ENCODE assay signal across 9 cellular contexts in the genomic region with DNA sequence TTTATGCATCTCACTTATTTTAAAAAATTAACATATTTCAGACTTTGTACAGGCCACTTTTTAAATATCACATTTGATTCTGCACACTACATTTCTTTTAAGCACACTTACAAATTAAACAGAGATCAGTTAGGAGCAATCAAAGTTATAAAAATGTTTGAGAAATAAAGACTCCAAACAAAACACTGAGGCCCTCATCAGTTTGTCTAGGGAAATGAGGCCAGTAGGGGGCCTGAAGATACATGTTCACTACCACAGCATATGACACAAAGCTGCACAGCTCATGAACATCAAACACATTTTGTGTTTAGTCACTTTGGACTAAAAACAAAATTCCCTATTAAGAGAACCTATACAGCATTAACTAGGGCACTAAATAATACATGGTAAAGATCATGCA.
A peak's percentile ranks its signal among the peaks of the same experiment; 100 is the strongest.
DNase-seq lines count a peak whose midpoint lies in the region; ATAC-seq and TF ChIP-seq lines count a peak whose summit lies in the region.
"Had no signal": no experiment of that assay in that cellular context is flagged by ENCODE, and none has a peak within 500 bp of the region (broad histone marks: within the 10 kb centered on the region; RNA-seq: fewer than 3 reads in every experiment).

No MANE protein-coding gene starts in this region.

- no peak overlapping the region for H3K27ac ChIP-seq in CD8-positive, alpha-beta T cell (ENCODE audit: low read depth, low read length)
- no peak overlapping the region for H3K27ac ChIP-seq in liver (ENCODE audit: low read depth in 1 of 2, low read length in 2 of 2)

- no peaks in the 10 kb centered on the region for H3K36me3 ChIP-seq in CD8-positive, alpha-beta T cell (ENCODE audit: insufficient read depth, low read length)
- no peaks in the 10 kb centered on the region for H3K36me3 ChIP-seq in liver (ENCODE audit: control insufficient read depth in 4 of 4, insufficient read depth in 3 of 4, low read depth in 1 of 4, low read length in 3 of 4)

- TF ChIP-seq CTCF in CD8-positive, alpha-beta T cell (IDR thresholded peaks at IDR 0.05) = peak; percentile 12
- peak; percentile 69 for TF ChIP-seq CTCF in astrocyte of the cerebellum (IDR thresholded peaks at IDR 0.05; ENCODE audit: low read depth, low read length, missing control alignments)
- peak; percentile 49 for TF ChIP-seq CTCF in liver (IDR thresholded peaks at IDR 0.05; ENCODE audit: low read depth, low read length, missing input control)

- in situ Hi-C loops in astrocyte of the cerebellum (cut with HindIII; ENCODE audit: low sequenced_read_pairs) = no loop called here

- H3K27me3 Mint-ChIP-seq in CD8-positive, alpha-beta T cell (ENCODE audit: low read depth) = no peaks in the 10 kb centered on the region
- H3K27me3 Mint-ChIP-seq in activated CD4-positive, alpha-beta memory T cell treated with anti-CD3 and anti-CD28 coated beads for 36 hours = peaks cover 2% of the 10 kb centered on the region
- H3K27me3 Mint-ChIP-seq: activated B cell treated with CpG ODN at 0.5 μM for 24 hours had no signal

- no peaks in the 10 kb centered on the region for H3K4me1 Mint-ChIP-seq in CD8-positive, alpha-beta T cell (ENCODE audit: low read depth)
- no peaks in the 10 kb centered on the region for H3K4me1 Mint-ChIP-seq in activated CD4-positive, alpha-beta memory T cell treated with anti-CD3 and anti-CD28 coated beads for 36 hours (ENCODE audit: low read depth)
- H3K4me1 Mint-ChIP-seq: activated B cell treated with CpG ODN at 0.5 μM for 24 hours had no signal

- peak; percentile 78 to 86 for TF ChIP-seq RAD21 in liver (IDR thresholded peaks at IDR 0.05)

- H3K36me3 Mint-ChIP-seq in CD8-positive, alpha-beta T cell = no peaks in the 10 kb centered on the region
- no peaks in the 10 kb centered on the region for H3K36me3 Mint-ChIP-seq in activated naive CD4-positive, alpha-beta T cell treated with anti-CD3 and anti-CD28 coated beads, Interleukin-2, amount 50 U/mL, for 72 hours
- no peaks in the 10 kb centered on the region for H3K36me3 Mint-ChIP-seq in activated CD4-positive, alpha-beta memory T cell treated with anti-CD3 and anti-CD28 coated beads for 36 hours

- no peaks in the 10 kb centered on the region for H3K27me3 ChIP-seq in CD8-positive, alpha-beta T cell (ENCODE audit: insufficient read depth, low read length)
- no peaks in the 10 kb centered on the region for H3K27me3 ChIP-seq in liver (ENCODE audit: control insufficient read depth in 4 of 4, insufficient read depth in 4 of 4, low read length in 3 of 4)

- CTCF ChIA-PET in CD8-positive, alpha-beta T cell (lab: Charles Lee) = interaction anchor here (0.6 kb wide), 1 partner anchor 131 kb away, joined by 3 read pairs; no protein-coding TSS in a partner anchor
- CTCF ChIA-PET in activated CD4-positive, alpha-beta memory T cell treated with anti-CD3 and anti-CD28 coated beads for 36 hours (lab: Charles Lee) = interaction anchor here (1.6 to 2.5 kb wide), 2 partner anchors 122 to 194 kb away, joined by 3 to 9 read pairs; no protein-coding TSS in a partner anchor

- H3K4me1 ChIP-seq in CD8-positive, alpha-beta T cell (ENCODE audit: insufficient read depth, low read length) = no peaks in the 10 kb centered on the region
- no peaks in the 10 kb centered on the region for H3K4me1 ChIP-seq in liver (ENCODE audit: control insufficient read depth in 4 of 4, insufficient read depth in 4 of 4, low read length in 3 of 4)

- ATAC-seq in CD8-positive, alpha-beta T cell = no peak
- ATAC-seq in activated naive CD4-positive, alpha-beta T cell treated with anti-CD3 and anti-CD28 coated beads, Interleukin-2, amount 50 U/mL, for 72 hours = no peak
- ATAC-seq in HG02571 (IDR thresholded peaks at IDR 0.05; ENCODE audit: unreplicated experiment) = no peak

- no peak for DNase-seq in CD8-positive, alpha-beta T cell
- DNase-seq in HPDE6-E6E7 (ENCODE audit: extremely low spot score) (peak; percentile 40), astrocyte of the cerebellum (ENCODE audit: low read depth) (no peak), NCI-H1417 treated with DMSO at 0.1 percent for 48 hours (lab: John Stamatoyannopoulos, UW) (no peak)
- no peak for DNase-seq in activated naive CD4-positive, alpha-beta T cell treated with anti-CD3 and anti-CD28 coated beads, Interleukin-2, amount 50 U/mL, for 72 hours (ENCODE audit: low spot score in 2 of 2)
- no peak for DNase-seq in activated CD4-positive, alpha-beta memory T cell treated with anti-CD3 and anti-CD28 coated beads for 36 hours
- DNase-seq: activated B cell treated with CpG ODN at 0.5 μM for 24 hours had no signal

- no peak overlapping the region for H3K4me3 ChIP-seq in CD8-positive, alpha-beta T cell (ENCODE audit: low read depth, low read length)
- H3K4me3 ChIP-seq in astrocyte of the cerebellum (ENCODE audit: low read depth, low read length) (no peak overlapping the region), liver (ENCODE audit: low read depth in 1 of 3, low read length in 3 of 3) (no peak overlapping the region)

- intact Hi-C loops in CD8-positive, alpha-beta T cell (cut with DNase I, micrococcal nuclease) = loop anchor here in 1 of 2 experiments (5.0 to 10.0 kb wide), 2 partner anchors 195 to 283 kb away; no protein-coding TSS in a partner anchor
- intact Hi-C loops in activated CD4-positive, alpha-beta memory T cell treated with anti-CD3 and anti-CD28 coated beads for 36 hours (cut with micrococcal nuclease) = no loop called here

- no peaks in the 10 kb centered on the region for H3K9me3 Mint-ChIP-seq in CD8-positive, alpha-beta T cell
- H3K9me3 Mint-ChIP-seq in activated naive CD4-positive, alpha-beta T cell treated with anti-CD3 and anti-CD28 coated beads, Interleukin-2, amount 50 U/mL, for 72 hours = no peaks in the 10 kb centered on the region
- no peaks in the 10 kb centered on the region for H3K9me3 Mint-ChIP-seq in activated CD4-positive, alpha-beta memory T cell treated with anti-CD3 and anti-CD28 coated beads for 36 hours
- H3K9me3 Mint-ChIP-seq: activated B cell treated with CpG ODN at 0.5 μM for 24 hours had no signal

- H3K27ac Mint-ChIP-seq in CD8-positive, alpha-beta T cell = no peak overlapping the region
- no peak overlapping the region for H3K27ac Mint-ChIP-seq in activated naive CD4-positive, alpha-beta T cell treated with anti-CD3 and anti-CD28 coated beads, Interleukin-2, amount 50 U/mL, for 72 hours
- no peak overlapping the region for H3K27ac Mint-ChIP-seq in activated CD4-positive, alpha-beta memory T cell treated with anti-CD3 and anti-CD28 coated beads for 36 hours
- H3K27ac Mint-ChIP-seq: activated B cell treated with CpG ODN at 0.5 μM for 24 hours had no signal

- POLR2A ChIA-PET in CD8-positive, alpha-beta T cell (lab: Charles Lee) = no interaction called here
- POLR2A ChIA-PET in activated CD4-positive, alpha-beta memory T cell treated with anti-CD3 and anti-CD28 coated beads for 36 hours (lab: Charles Lee) = no interaction called here

- no peaks in the 10 kb centered on the region for H3K9me3 ChIP-seq in CD8-positive, alpha-beta T cell (ENCODE audit: low read length)
- H3K9me3 ChIP-seq in liver (ENCODE audit: control insufficient read depth in 4 of 4, low read length in 3 of 4) = no peaks in the 10 kb centered on the region

- H3K4me3 Mint-ChIP-seq in CD8-positive, alpha-beta T cell = no peak overlapping the region
- no peak overlapping the region for H3K4me3 Mint-ChIP-seq in activated CD4-positive, alpha-beta memory T cell treated with anti-CD3 and anti-CD28 coated beads for 36 hours
- H3K4me3 Mint-ChIP-seq: activated B cell treated with CpG ODN at 0.5 μM for 24 hours had no signal

- no peak overlapping the region for H3K9ac ChIP-seq in liver (ENCODE audit: low read depth in 1 of 2, low read length in 2 of 2)

TF ChIP-seq in liver, 16 proteins besides CTCF, POLR2A, EP300 and RAD21 (continues in another document):
- TF ChIP-seq, protein P1, sequence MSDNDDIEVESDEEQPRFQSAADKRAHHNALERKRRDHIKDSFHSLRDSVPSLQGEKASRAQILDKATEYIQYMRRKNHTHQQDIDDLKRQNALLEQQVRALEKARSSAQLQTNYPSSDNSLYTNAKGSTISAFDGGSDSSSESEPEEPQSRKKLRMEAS (IDR thresholded peaks at IDR 0.05) = no peak
- TF ChIP-seq, protein P2, sequence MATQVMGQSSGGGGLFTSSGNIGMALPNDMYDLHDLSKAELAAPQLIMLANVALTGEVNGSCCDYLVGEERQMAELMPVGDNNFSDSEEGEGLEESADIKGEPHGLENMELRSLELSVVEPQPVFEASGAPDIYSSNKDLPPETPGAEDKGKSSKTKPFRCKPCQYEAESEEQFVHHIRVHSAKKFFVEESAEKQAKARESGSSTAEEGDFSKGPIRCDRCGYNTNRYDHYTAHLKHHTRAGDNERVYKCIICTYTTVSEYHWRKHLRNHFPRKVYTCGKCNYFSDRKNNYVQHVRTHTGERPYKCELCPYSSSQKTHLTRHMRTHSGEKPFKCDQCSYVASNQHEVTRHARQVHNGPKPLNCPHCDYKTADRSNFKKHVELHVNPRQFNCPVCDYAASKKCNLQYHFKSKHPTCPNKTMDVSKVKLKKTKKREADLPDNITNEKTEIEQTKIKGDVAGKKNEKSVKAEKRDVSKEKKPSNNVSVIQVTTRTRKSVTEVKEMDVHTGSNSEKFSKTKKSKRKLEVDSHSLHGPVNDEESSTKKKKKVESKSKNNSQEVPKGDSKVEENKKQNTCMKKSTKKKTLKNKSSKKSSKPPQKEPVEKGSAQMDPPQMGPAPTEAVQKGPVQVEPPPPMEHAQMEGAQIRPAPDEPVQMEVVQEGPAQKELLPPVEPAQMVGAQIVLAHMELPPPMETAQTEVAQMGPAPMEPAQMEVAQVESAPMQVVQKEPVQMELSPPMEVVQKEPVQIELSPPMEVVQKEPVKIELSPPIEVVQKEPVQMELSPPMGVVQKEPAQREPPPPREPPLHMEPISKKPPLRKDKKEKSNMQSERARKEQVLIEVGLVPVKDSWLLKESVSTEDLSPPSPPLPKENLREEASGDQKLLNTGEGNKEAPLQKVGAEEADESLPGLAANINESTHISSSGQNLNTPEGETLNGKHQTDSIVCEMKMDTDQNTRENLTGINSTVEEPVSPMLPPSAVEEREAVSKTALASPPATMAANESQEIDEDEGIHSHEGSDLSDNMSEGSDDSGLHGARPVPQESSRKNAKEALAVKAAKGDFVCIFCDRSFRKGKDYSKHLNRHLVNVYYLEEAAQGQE (IDR thresholded peaks at IDR 0.05) = no peak
- TF ChIP-seq EGR1 (IDR thresholded peaks at IDR 0.05; ENCODE audit: low read depth in 2 of 2) (no peak), GABPA (IDR thresholded peaks at IDR 0.05 in 1 of 2, conservative IDR thresholded peaks at IDR 0.05 in 1 of 2) (no peak), HNF4A (conservative IDR thresholded peaks at IDR 0.05) (no peak), RXRA (IDR thresholded peaks at IDR 0.05) (no peak), HNF4G (IDR thresholded peaks at IDR 0.05) (no peak), FOXA1 (IDR thresholded peaks at IDR 0.05) (no peak), SP1 (IDR thresholded peaks at IDR 0.05) (no peak), TAF1 (conservative IDR thresholded peaks at IDR 0.05) (no peak)

Comparison
In these comparisons a context has a peak if more than half of its experiments do, and no peak if none do; other contexts are left out.
1. CTCF ChIP-seq: peak in every context shown above with its lines; median percentile 69 in astrocyte of the cerebellum; 49 in liver; 12 in CD8-positive, alpha-beta T cell.